ENCODE assay signal across 8 cellular contexts in genomic region chr20:13430346-13431002, GRCh38.
A peak's percentile ranks its signal among the peaks of the same experiment; 100 is the strongest.
DNase-seq lines count a peak whose midpoint lies in the region; ATAC-seq and TF ChIP-seq lines count a peak whose summit lies in the region.
"Had no signal": no experiment of that assay in that cellular context is flagged by ENCODE, and none has a peak within 500 bp of the region (broad histone marks: within the 10 kb centered on the region; RNA-seq: fewer than 3 reads in every experiment).

No MANE protein-coding gene starts in this region.

- H3K36me3 ChIP-seq in RWPE2 (ENCODE audit: low read depth) = no peaks in the 10 kb centered on the region; the same call in none of the 2 replicates
- H3K36me3 ChIP-seq in lower lobe of right lung = peaks cover 18% of the 10 kb centered on the region
- H3K36me3 ChIP-seq in effector memory CD4-positive, alpha-beta T cell (ENCODE audit: control insufficient read depth, insufficient read depth, low read length) = peaks cover 4% of the 10 kb centered on the region

- DNase-seq in RWPE2 (ENCODE audit: low spot score) (no peak), lower lobe of right lung (no peak)
- no peak for DNase-seq in effector memory CD4-positive, alpha-beta T cell

- no peak for TF ChIP-seq CTCF in RWPE2 (IDR thresholded peaks at IDR 0.05; ENCODE audit: poor library complexity, severe bottlenecking)
- no peak for TF ChIP-seq CTCF in lower lobe of right lung (IDR thresholded peaks at IDR 0.05)

- ATAC-seq in GM18511 (IDR thresholded peaks at IDR 0.05; ENCODE audit: unreplicated experiment) (peak; percentile 79), HG02870 (IDR thresholded peaks at IDR 0.05; ENCODE audit: unreplicated experiment) (peak; percentile 95), RWPE2 (ENCODE audit: low read depth) (peak; percentile 31; the same call in 1 of the 3 replicates), lower lobe of right lung (peak; percentile 28 to 61), HG03196 (IDR thresholded peaks at IDR 0.05; ENCODE audit: unreplicated experiment) (no peak), HG03175 (IDR thresholded peaks at IDR 0.05; ENCODE audit: unreplicated experiment) (no peak)

- no peak overlapping the region for H3K27ac ChIP-seq in RWPE2 (ENCODE audit: poor library complexity, severe bottlenecking)
- H3K27ac ChIP-seq in lower lobe of right lung = no peak overlapping the region
- H3K27ac ChIP-seq in effector memory CD4-positive, alpha-beta T cell (ENCODE audit: insufficient read depth, low read length, poor library complexity, severe bottlenecking) = no peak overlapping the region
- H3K27ac ChIP-seq: VCaP had no signal

- H3K4me3 ChIP-seq in RWPE2 (ENCODE audit: severe bottlenecking) = no peak overlapping the region
- no peak overlapping the region for H3K4me3 ChIP-seq in lower lobe of right lung
- H3K4me3 ChIP-seq in effector memory CD4-positive, alpha-beta T cell (ENCODE audit: insufficient read depth, low read depth, low read length, poor library complexity, severe bottlenecking) = no peak overlapping the region

- H3K9me3 ChIP-seq in RWPE2 (ENCODE audit: severe bottlenecking) (no peaks in the 10 kb centered on the region), lower lobe of right lung (no peaks in the 10 kb centered on the region)
- no peaks in the 10 kb centered on the region for H3K9me3 ChIP-seq in effector memory CD4-positive, alpha-beta T cell (ENCODE audit: control insufficient read depth, low read length)

- intact Hi-C loops in lower lobe of right lung (cut with DNase I) = no loop called here

- H3K27me3 ChIP-seq in RWPE2 (ENCODE audit: insufficient read depth, poor library complexity, severe bottlenecking) (no peaks in the 10 kb centered on the region), lower lobe of right lung (ENCODE audit: low read depth) (no peaks in the 10 kb centered on the region)
- H3K27me3 ChIP-seq in effector memory CD4-positive, alpha-beta T cell (replicated peaks; ENCODE audit: control insufficient read depth, insufficient read depth, low read length, poor library complexity, severe bottlenecking) = no peaks in the 10 kb centered on the region

- H3K4me1 ChIP-seq in RWPE2 (ENCODE audit: insufficient read depth, poor library complexity, severe bottlenecking) = peaks cover 3% of the 10 kb centered on the region
- no peaks in the 10 kb centered on the region for H3K4me1 ChIP-seq in lower lobe of right lung
- H3K4me1 ChIP-seq in effector memory CD4-positive, alpha-beta T cell (ENCODE audit: control insufficient read depth, insufficient read depth, low read length, poor library complexity, severe bottlenecking) = no peaks in the 10 kb centered on the region

Comparison
In these comparisons a context has a peak if more than half of its experiments do, and no peak if none do; other contexts are left out.
1. ATAC-seq: peak in GM18511 (single experiment), HG02870 (single experiment), RWPE2 (single experiment) and lower lobe of right lung (2 of 2); none in HG03196 (single experiment) and HG03175 (single experiment).